ENCODE assay signal across 1 cellular context in the genomic region with DNA sequence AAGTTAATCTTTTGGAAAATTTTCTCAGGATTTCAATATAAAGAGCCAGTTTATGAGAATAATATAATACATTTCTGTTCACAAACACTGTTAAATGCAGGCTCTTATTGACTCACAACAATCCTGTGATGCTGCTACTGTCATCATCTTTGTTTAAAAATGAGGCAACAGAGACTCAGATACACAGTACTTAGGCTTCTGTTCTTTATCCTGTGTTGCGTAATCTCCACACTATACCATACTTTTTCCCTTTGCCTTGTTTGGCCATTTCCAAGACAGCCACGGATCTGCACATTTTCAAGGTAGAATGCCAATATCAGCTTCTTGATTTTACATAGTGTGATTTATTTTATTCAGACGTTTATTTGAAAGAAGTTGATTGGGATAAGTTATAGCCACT.
TF ChIP-seq lines count a peak whose summit lies in the region.

No MANE protein-coding gene starts in this region.

TF ChIP-seq in SK-N-SH, 30 proteins besides CTCF, POLR2A, EP300 and RAD21 (continued from another document):
- TF ChIP-seq, protein P1, sequence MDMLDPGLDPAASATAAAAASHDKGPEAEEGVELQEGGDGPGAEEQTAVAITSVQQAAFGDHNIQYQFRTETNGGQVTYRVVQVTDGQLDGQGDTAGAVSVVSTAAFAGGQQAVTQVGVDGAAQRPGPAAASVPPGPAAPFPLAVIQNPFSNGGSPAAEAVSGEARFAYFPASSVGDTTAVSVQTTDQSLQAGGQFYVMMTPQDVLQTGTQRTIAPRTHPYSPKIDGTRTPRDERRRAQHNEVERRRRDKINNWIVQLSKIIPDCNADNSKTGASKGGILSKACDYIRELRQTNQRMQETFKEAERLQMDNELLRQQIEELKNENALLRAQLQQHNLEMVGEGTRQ (IDR thresholded peaks at IDR 0.05; ENCODE audit: borderline replicate concordance, low read depth, low read length): no peak
- TF ChIP-seq, protein P2, sequence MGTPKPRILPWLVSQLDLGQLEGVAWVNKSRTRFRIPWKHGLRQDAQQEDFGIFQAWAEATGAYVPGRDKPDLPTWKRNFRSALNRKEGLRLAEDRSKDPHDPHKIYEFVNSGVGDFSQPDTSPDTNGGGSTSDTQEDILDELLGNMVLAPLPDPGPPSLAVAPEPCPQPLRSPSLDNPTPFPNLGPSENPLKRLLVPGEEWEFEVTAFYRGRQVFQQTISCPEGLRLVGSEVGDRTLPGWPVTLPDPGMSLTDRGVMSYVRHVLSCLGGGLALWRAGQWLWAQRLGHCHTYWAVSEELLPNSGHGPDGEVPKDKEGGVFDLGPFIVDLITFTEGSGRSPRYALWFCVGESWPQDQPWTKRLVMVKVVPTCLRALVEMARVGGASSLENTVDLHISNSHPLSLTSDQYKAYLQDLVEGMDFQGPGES (IDR thresholded peaks at IDR 0.05; ENCODE audit: low read depth, low read length): no peak
- TF ChIP-seq TCF12 (IDR thresholded peaks at IDR 0.05) (no peak), POLR2AphosphoS5 (IDR thresholded peaks at IDR 0.05; ENCODE audit: low read depth, low read length) (no peak), TEAD4 (IDR thresholded peaks at IDR 0.05; ENCODE audit: borderline replicate concordance, insufficient read depth) (no peak)
